ENCODE assay signal across 1 cellular context in the genomic region with DNA sequence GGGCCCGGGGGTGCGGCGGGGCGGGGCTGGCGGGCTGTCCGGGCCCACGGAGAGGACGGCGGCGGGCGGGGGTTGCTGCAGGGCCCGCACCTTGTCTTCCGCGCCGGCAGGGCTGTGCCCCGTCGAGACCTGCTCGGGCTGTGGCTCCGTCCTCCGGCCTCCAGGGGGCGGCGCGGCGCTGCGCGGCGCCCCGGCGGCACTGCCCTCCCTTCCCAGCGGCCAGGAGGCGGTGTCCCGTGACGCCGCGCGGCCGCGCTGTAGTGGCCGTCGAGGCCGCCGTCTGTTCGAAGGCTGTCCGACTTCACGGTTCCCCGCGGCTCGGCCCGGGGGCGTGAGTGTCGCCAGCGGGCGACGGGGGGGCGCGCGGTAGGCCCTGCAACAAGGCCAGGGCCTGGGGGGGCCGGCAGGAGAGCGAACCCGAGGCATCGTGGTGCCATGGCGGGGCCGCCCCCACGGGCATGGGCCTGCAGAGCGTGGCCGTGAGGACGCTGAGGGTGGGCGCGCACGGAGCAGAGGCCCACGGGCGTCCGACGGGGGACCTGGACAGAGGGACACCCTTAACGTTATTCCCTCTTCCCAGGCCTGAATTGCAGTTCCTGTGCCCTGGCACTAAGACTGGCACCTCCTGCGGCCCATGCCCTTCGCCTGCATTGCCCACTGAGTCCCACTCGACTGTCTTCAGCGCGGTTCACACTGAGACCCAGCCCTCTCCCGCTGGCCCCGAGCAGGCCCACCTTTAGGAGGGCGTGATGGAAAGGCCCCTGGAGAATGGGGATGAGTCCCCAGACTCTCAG.
A peak's percentile ranks its signal among the peaks of the same experiment; 100 is the strongest.
TF ChIP-seq lines count a peak whose summit lies in the region.

A gene with protein sequence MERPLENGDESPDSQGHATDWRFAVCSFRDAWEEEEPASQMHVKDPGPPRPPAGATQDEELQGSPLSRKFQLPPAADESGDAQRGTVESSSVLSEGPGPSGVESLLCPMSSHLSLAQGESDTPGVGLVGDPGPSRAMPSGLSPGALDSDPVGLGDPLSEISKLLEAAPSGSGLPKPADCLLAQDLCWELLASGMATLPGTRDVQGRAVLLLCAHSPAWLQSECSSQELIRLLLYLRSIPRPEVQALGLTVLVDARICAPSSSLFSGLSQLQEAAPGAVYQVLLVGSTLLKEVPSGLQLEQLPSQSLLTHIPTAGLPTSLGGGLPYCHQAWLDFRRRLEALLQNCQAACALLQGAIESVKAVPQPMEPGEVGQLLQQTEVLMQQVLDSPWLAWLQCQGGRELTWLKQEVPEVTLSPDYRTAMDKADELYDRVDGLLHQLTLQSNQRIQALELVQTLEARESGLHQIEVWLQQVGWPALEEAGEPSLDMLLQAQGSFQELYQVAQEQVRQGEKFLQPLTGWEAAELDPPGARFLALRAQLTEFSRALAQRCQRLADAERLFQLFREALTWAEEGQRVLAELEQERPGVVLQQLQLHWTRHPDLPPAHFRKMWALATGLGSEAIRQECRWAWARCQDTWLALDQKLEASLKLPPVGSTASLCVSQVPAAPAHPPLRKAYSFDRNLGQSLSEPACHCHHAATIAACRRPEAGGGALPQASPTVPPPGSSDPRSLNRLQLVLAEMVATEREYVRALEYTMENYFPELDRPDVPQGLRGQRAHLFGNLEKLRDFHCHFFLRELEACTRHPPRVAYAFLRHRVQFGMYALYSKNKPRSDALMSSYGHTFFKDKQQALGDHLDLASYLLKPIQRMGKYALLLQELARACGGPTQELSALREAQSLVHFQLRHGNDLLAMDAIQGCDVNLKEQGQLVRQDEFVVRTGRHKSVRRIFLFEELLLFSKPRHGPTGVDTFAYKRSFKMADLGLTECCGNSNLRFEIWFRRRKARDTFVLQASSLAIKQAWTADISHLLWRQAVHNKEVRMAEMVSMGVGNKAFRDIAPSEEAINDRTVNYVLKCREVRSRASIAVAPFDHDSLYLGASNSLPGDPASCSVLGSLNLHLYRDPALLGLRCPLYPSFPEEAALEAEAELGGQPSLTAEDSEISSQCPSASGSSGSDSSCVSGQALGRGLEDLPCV (plus strand): TSS at position 237 of the 794 bp plus-strand sequence. CDS start 513 bp downstream, at position 750.

TF ChIP-seq in HepG2, 621 proteins besides CTCF, POLR2A, EP300 and RAD21 (continued from another document and continues in another):
- TF ChIP-seq, protein P1, sequence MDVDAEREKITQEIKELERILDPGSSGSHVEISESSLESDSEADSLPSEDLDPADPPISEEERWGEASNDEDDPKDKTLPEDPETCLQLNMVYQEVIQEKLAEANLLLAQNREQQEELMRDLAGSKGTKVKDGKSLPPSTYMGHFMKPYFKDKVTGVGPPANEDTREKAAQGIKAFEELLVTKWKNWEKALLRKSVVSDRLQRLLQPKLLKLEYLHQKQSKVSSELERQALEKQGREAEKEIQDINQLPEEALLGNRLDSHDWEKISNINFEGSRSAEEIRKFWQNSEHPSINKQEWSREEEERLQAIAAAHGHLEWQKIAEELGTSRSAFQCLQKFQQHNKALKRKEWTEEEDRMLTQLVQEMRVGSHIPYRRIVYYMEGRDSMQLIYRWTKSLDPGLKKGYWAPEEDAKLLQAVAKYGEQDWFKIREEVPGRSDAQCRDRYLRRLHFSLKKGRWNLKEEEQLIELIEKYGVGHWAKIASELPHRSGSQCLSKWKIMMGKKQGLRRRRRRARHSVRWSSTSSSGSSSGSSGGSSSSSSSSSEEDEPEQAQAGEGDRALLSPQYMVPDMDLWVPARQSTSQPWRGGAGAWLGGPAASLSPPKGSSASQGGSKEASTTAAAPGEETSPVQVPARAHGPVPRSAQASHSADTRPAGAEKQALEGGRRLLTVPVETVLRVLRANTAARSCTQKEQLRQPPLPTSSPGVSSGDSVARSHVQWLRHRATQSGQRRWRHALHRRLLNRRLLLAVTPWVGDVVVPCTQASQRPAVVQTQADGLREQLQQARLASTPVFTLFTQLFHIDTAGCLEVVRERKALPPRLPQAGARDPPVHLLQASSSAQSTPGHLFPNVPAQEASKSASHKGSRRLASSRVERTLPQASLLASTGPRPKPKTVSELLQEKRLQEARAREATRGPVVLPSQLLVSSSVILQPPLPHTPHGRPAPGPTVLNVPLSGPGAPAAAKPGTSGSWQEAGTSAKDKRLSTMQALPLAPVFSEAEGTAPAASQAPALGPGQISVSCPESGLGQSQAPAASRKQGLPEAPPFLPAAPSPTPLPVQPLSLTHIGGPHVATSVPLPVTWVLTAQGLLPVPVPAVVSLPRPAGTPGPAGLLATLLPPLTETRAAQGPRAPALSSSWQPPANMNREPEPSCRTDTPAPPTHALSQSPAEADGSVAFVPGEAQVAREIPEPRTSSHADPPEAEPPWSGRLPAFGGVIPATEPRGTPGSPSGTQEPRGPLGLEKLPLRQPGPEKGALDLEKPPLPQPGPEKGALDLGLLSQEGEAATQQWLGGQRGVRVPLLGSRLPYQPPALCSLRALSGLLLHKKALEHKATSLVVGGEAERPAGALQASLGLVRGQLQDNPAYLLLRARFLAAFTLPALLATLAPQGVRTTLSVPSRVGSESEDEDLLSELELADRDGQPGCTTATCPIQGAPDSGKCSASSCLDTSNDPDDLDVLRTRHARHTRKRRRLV (CRISPR knock-in tag; IDR thresholded peaks at IDR 0.05): no peak
- TF ChIP-seq ADNP (CRISPR knock-in tag; IDR thresholded peaks at IDR 0.05): 0 out of 2 replicates have a peak, but pooled peaks have one; percentile 51
- TF ChIP-seq GABPA (IDR thresholded peaks at IDR 0.05; ENCODE audit: low read depth, low read length): peak; percentile 39; the same call in 1 of the 2 replicates
- no peak for TF ChIP-seq GABPA (CRISPR knock-in tag; IDR thresholded peaks at IDR 0.05; ENCODE audit: low read depth)
- TF ChIP-seq IRF2 (CRISPR knock-in tag; IDR thresholded peaks at IDR 0.05): 0 out of 2 replicates have a peak, but pooled peaks have one; percentile 49
- TF ChIP-seq, protein P2, sequence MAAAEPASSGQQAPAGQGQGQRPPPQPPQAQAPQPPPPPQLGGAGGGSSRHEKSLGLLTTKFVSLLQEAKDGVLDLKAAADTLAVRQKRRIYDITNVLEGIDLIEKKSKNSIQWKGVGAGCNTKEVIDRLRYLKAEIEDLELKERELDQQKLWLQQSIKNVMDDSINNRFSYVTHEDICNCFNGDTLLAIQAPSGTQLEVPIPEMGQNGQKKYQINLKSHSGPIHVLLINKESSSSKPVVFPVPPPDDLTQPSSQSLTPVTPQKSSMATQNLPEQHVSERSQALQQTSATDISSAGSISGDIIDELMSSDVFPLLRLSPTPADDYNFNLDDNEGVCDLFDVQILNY (CRISPR knock-in tag; conservative IDR thresholded peaks at IDR 0.05): 0 out of 2 replicates have a peak, but pooled peaks have one; percentile 26
- peak; percentile 43; the same call in 1 of the 2 replicates for TF ChIP-seq ZFP90 (CRISPR knock-in tag; IDR thresholded peaks at IDR 0.05; ENCODE audit: borderline replicate concordance)
- TF ChIP-seq RFX3 (CRISPR knock-in tag; IDR thresholded peaks at IDR 0.05): no peak
- peak; percentile 65; the same call in 1 of the 2 replicates for TF ChIP-seq ZNF589 (CRISPR knock-in tag; conservative IDR thresholded peaks at IDR 0.05)
- TF ChIP-seq CEBPG (CRISPR knock-in tag; IDR thresholded peaks at IDR 0.05): no peak
- TF ChIP-seq, protein P3, sequence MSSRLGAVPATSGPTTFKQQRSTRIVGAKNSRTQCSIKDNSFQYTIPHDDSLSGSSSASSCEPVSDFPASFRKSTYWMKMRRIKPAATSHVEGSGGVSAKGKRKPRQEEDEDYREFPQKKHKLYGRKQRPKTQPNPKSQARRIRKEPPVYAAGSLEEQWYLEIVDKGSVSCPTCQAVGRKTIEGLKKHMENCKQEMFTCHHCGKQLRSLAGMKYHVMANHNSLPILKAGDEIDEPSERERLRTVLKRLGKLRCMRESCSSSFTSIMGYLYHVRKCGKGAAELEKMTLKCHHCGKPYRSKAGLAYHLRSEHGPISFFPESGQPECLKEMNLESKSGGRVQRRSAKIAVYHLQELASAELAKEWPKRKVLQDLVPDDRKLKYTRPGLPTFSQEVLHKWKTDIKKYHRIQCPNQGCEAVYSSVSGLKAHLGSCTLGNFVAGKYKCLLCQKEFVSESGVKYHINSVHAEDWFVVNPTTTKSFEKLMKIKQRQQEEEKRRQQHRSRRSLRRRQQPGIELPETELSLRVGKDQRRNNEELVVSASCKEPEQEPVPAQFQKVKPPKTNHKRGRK (CRISPR knock-in tag; IDR thresholded peaks at IDR 0.05): no peak
- no peak for TF ChIP-seq ATM (IDR thresholded peaks at IDR 0.05; ENCODE audit: borderline replicate concordance)
- TF ChIP-seq RXRA (CRISPR knock-in tag; IDR thresholded peaks at IDR 0.05): no peak
- TF ChIP-seq ATF7 (IDR thresholded peaks at IDR 0.05): no peak
- TF ChIP-seq ATF7 (CRISPR knock-in tag; IDR thresholded peaks at IDR 0.05): no peak
- TF ChIP-seq GATA4 (IDR thresholded peaks at IDR 0.05; ENCODE audit: borderline replicate concordance, low read depth): no peak
- TF ChIP-seq, protein P4, sequence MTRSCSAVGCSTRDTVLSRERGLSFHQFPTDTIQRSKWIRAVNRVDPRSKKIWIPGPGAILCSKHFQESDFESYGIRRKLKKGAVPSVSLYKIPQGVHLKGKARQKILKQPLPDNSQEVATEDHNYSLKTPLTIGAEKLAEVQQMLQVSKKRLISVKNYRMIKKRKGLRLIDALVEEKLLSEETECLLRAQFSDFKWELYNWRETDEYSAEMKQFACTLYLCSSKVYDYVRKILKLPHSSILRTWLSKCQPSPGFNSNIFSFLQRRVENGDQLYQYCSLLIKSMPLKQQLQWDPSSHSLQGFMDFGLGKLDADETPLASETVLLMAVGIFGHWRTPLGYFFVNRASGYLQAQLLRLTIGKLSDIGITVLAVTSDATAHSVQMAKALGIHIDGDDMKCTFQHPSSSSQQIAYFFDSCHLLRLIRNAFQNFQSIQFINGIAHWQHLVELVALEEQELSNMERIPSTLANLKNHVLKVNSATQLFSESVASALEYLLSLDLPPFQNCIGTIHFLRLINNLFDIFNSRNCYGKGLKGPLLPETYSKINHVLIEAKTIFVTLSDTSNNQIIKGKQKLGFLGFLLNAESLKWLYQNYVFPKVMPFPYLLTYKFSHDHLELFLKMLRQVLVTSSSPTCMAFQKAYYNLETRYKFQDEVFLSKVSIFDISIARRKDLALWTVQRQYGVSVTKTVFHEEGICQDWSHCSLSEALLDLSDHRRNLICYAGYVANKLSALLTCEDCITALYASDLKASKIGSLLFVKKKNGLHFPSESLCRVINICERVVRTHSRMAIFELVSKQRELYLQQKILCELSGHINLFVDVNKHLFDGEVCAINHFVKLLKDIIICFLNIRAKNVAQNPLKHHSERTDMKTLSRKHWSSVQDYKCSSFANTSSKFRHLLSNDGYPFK (CRISPR knock-in tag; IDR thresholded peaks at IDR 0.05; ENCODE audit: borderline replicate concordance): no peak
- TF ChIP-seq GTF2F1 (IDR thresholded peaks at IDR 0.05; ENCODE audit: low read length): no peak
- TF ChIP-seq ZNF709 (CRISPR knock-in tag; IDR thresholded peaks at IDR 0.05): peak; percentile 93; the same call in 1 of the 2 replicates
- no peak for TF ChIP-seq ZFP36L1 (CRISPR knock-in tag; IDR thresholded peaks at IDR 0.05)
- TF ChIP-seq CCAR2 (optimal IDR thresholded peaks at IDR 0.05; ENCODE audit: low read depth, low read length): no peak
- peak; percentile 31; the same call in 1 of the 2 replicates for TF ChIP-seq ESRRA (CRISPR knock-in tag; IDR thresholded peaks at IDR 0.05; ENCODE audit: low read depth)
- no peak for TF ChIP-seq ZFP1 (CRISPR knock-in tag; IDR thresholded peaks at IDR 0.05)
- no peak for TF ChIP-seq ZNF235 (CRISPR knock-in tag; IDR thresholded peaks at IDR 0.05; ENCODE audit: borderline replicate concordance)
- TF ChIP-seq ONECUT2 (CRISPR knock-in tag; IDR thresholded peaks at IDR 0.05): no peak
- TF ChIP-seq, protein P5, sequence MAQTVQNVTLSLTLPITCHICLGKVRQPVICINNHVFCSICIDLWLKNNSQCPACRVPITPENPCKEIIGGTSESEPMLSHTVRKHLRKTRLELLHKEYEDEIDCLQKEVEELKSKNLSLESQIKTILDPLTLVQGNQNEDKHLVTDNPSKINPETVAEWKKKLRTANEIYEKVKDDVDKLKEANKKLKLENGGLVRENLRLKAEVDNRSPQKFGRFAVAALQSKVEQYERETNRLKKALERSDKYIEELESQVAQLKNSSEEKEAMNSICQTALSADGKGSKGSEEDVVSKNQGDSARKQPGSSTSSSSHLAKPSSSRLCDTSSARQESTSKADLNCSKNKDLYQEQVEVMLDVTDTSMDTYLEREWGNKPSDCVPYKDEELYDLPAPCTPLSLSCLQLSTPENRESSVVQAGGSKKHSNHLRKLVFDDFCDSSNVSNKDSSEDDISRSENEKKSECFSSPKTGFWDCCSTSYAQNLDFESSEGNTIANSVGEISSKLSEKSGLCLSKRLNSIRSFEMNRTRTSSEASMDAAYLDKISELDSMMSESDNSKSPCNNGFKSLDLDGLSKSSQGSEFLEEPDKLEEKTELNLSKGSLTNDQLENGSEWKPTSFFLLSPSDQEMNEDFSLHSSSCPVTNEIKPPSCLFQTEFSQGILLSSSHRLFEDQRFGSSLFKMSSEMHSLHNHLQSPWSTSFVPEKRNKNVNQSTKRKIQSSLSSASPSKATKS (CRISPR knock-in tag; IDR thresholded peaks at IDR 0.05): no peak; the same call in 1 of the 2 replicates
- TF ChIP-seq ZFYVE20 (CRISPR knock-in tag; IDR thresholded peaks at IDR 0.05; ENCODE audit: borderline replicate concordance, low read depth): peak; percentile 53; the same call in 1 of the 2 replicates
- peak; percentile 92 for TF ChIP-seq HNRNPL (IDR thresholded peaks at IDR 0.05; ENCODE audit: low read depth, low read length)
- TF ChIP-seq, protein P6, sequence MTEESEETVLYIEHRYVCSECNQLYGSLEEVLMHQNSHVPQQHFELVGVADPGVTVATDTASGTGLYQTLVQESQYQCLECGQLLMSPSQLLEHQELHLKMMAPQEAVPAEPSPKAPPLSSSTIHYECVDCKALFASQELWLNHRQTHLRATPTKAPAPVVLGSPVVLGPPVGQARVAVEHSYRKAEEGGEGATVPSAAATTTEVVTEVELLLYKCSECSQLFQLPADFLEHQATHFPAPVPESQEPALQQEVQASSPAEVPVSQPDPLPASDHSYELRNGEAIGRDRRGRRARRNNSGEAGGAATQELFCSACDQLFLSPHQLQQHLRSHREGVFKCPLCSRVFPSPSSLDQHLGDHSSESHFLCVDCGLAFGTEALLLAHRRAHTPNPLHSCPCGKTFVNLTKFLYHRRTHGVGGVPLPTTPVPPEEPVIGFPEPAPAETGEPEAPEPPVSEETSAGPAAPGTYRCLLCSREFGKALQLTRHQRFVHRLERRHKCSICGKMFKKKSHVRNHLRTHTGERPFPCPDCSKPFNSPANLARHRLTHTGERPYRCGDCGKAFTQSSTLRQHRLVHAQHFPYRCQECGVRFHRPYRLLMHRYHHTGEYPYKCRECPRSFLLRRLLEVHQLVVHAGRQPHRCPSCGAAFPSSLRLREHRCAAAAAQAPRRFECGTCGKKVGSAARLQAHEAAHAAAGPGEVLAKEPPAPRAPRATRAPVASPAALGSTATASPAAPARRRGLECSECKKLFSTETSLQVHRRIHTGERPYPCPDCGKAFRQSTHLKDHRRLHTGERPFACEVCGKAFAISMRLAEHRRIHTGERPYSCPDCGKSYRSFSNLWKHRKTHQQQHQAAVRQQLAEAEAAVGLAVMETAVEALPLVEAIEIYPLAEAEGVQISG (CRISPR knock-in tag; IDR thresholded peaks at IDR 0.05): peak; percentile 99
- TF ChIP-seq ZEB1 (IDR thresholded peaks at IDR 0.05; ENCODE audit: insufficient replicate concordance, low read depth): no peak
- TF ChIP-seq ZNF782 (CRISPR knock-in tag; IDR thresholded peaks at IDR 0.05; ENCODE audit: borderline replicate concordance): peak; percentile 89
- no peak for TF ChIP-seq NFATC3 (CRISPR knock-in tag; IDR thresholded peaks at IDR 0.05)
- TF ChIP-seq RNF2 (conservative IDR thresholded peaks at IDR 0.05; ENCODE audit: low read depth): peak; percentile 94
- peak; percentile 84; the same call in 1 of the 2 replicates for TF ChIP-seq EEA1 (CRISPR knock-in tag; IDR thresholded peaks at IDR 0.05; ENCODE audit: borderline replicate concordance)
- 0 out of 2 replicates have a peak, but pooled peaks have one; percentile 54 for TF ChIP-seq RARG (CRISPR knock-in tag; IDR thresholded peaks at IDR 0.05; ENCODE audit: low read depth)
